8 cellular contexts compared by ENCODE assay signal in genomic region chr13:30792257-30793000, GRCh38. TPM values are rescaled to one million over a fixed set of nuclear protein-coding genes. Genes with fewer than 3 reads are reported as not detected.
DNase-seq lines count a peak whose midpoint lies in the region; ATAC-seq and TF ChIP-seq lines count a peak whose summit lies in the region.

No MANE protein-coding gene starts in this region.

- H3K36me3 Mint-ChIP-seq in Caco-2 (ENCODE audit: insufficient read depth, unreplicated experiment) = no peaks in the 10 kb centered on the region
- peaks cover 19% of the 10 kb centered on the region for H3K36me3 Mint-ChIP-seq in activated CD8-positive, alpha-beta memory T cell treated with anti-CD3 and anti-CD28 coated beads, Interleukin-2, amount 10 ng/mL, durations not matched to agents 7 days and 5 days

- H3K4me2 ChIP-seq in PC-9 = peak overlapping the region; percentile 70

- H3K9me2 ChIP-seq in PC-9 (ENCODE audit: insufficient read depth) = no peaks in the 10 kb centered on the region

- no peak overlapping the region for H3K27ac Mint-ChIP-seq in Caco-2 (ENCODE audit: unreplicated experiment)
- H3K27ac Mint-ChIP-seq in activated CD8-positive, alpha-beta memory T cell treated with anti-CD3 and anti-CD28 coated beads, Interleukin-2, amount 10 ng/mL, durations not matched to agents 7 days and 5 days = no peak overlapping the region

- DNase-seq in Caco-2 (peak; percentile 12 to 58), PC-9 (peak; percentile 87 to 94), epithelial cell of prostate (ENCODE audit: low read depth, low spot score) (peak; percentile 72)
- no peak for DNase-seq in activated CD8-positive, alpha-beta memory T cell treated with anti-CD3 and anti-CD28 coated beads, Interleukin-2, amount 10 ng/mL, durations not matched to agents 7 days and 5 days

- peaks cover 24% of the 10 kb centered on the region for H3F3A ChIP-seq in PC-9 (ENCODE audit: insufficient read depth, low read depth)

- H3K4me3 ChIP-seq in Caco-2 (ENCODE audit: low read depth, low read length) (no peak overlapping the region), PC-9 (no peak overlapping the region), muscle layer of colon (ENCODE audit: low read depth in 1 of 2, low read length in 2 of 2) (no peak overlapping the region)

- H3K4me3 Mint-ChIP-seq in Caco-2 (ENCODE audit: unreplicated experiment) = no peak overlapping the region
- no peak overlapping the region for H3K4me3 Mint-ChIP-seq in activated CD8-positive, alpha-beta memory T cell treated with anti-CD3 and anti-CD28 coated beads, Interleukin-2, amount 10 ng/mL, durations not matched to agents 7 days and 5 days

- TF ChIP-seq CTCF in Caco-2 (IDR thresholded peaks at IDR 0.05; ENCODE audit: insufficient read depth in 1 of 2, low read depth in 1 of 2, low read length in 1 of 2, severe bottlenecking in 1 of 2, unreplicated experiment in 1 of 2) (peak in 1 of 2 experiments; percentile 2), PC-9 (conservative IDR thresholded peaks at IDR 0.05) (peak; percentile 52; the same call in 1 of the 2 replicates)

- no peaks in the 10 kb centered on the region for H4K20me1 ChIP-seq in PC-9 (ENCODE audit: insufficient read depth)

- H3K36me3 ChIP-seq in Caco-2 (ENCODE audit: control insufficient read depth, insufficient read depth, low read length) (no peaks in the 10 kb centered on the region), PC-9 (ENCODE audit: low read depth) (no peaks in the 10 kb centered on the region), muscle layer of colon (ENCODE audit: insufficient read depth, low read length) (no peaks in the 10 kb centered on the region)

- H3K9me3 ChIP-seq in Caco-2 = no peaks in the 10 kb centered on the region
- no peaks in the 10 kb centered on the region for H3K9me3 ChIP-seq in PC-9 (ENCODE audit: insufficient read depth, low read depth)
- no peaks in the 10 kb centered on the region for H3K9me3 ChIP-seq in muscle layer of colon (ENCODE audit: low read length)

- H2AFZ ChIP-seq in PC-9 = no peak overlapping the region

- no peaks in the 10 kb centered on the region for H3K27me3 Mint-ChIP-seq in Caco-2 (ENCODE audit: insufficient read depth, unreplicated experiment)
- H3K27me3 Mint-ChIP-seq in activated CD8-positive, alpha-beta memory T cell treated with anti-CD3 and anti-CD28 coated beads, Interleukin-2, amount 10 ng/mL, durations not matched to agents 7 days and 5 days = no peaks in the 10 kb centered on the region

- no peaks in the 10 kb centered on the region for H3K9me3 Mint-ChIP-seq in Caco-2 (ENCODE audit: unreplicated experiment)
- H3K9me3 Mint-ChIP-seq in activated CD8-positive, alpha-beta memory T cell treated with anti-CD3 and anti-CD28 coated beads, Interleukin-2, amount 10 ng/mL, durations not matched to agents 7 days and 5 days (ENCODE audit: low read depth) = no peaks in the 10 kb centered on the region

- CTCF ChIA-PET in Caco-2 (lab: Charles Lee) (interaction anchor here (0.5 to 1.5 kb wide), 2 partner anchors 17 to 49 kb away, joined by 3 read pairs; no protein-coding TSS in a partner anchor), PC-9 (lab: Charles Lee) (no interaction called here)
- CTCF ChIA-PET in activated CD8-positive, alpha-beta memory T cell treated with anti-CD3 and anti-CD28 coated beads, Interleukin-2, amount 10 ng/mL, durations not matched to agents 7 days and 5 days (lab: Charles Lee) = interaction anchor here (2.9 kb wide), 1 partner anchor 10 kb away, joined by 10 read pairs; no protein-coding TSS in a partner anchor

- peak overlapping the region; percentile 60 for H3K27ac ChIP-seq in PC-9
- peak overlapping the region; percentile 25 for H3K27ac ChIP-seq in epithelial cell of prostate
- peak overlapping the region; percentile 21 for H3K27ac ChIP-seq in muscle layer of colon (ENCODE audit: low read depth, low read length)

- H3K4me1 ChIP-seq in Caco-2 = no peaks in the 10 kb centered on the region
- H3K4me1 ChIP-seq in PC-9 (replicated peaks; ENCODE audit: insufficient read depth) = peaks cover 54% of the 10 kb centered on the region
- H3K4me1 ChIP-seq in muscle layer of colon (ENCODE audit: insufficient read depth, low read length) = peaks cover 26% of the 10 kb centered on the region

- H3K27me3 ChIP-seq in Caco-2 (replicated peaks; ENCODE audit: control insufficient read depth, insufficient read depth, low read length) (no peaks in the 10 kb centered on the region), PC-9 (ENCODE audit: insufficient read depth, low read depth) (no peaks in the 10 kb centered on the region), muscle layer of colon (ENCODE audit: control insufficient read depth in 1 of 2, insufficient read depth in 2 of 2, low read length in 2 of 2) (no peaks in the 10 kb centered on the region)

- intact Hi-C loops in Caco-2 (cut with micrococcal nuclease; ENCODE audit: unreplicated experiment) = no loop called here
- intact Hi-C loops in PC-9 (cut with micrococcal nuclease; ENCODE audit: unreplicated experiment) = loop anchor here (1.0 to 2.0 kb wide), 4 partner anchors 49 to 654 kb away; partner anchors contain the start of gene USPL1

- POLR2A ChIA-PET in Caco-2 (lab: Charles Lee) (no interaction called here), PC-9 (lab: Charles Lee; ENCODE audit: unreplicated experiment) (interaction anchor here (0.7 kb wide), 2 partner anchors 12 to 347 kb away, joined by 3 to 4 read pairs; no protein-coding TSS in a partner anchor)

- no peak for ATAC-seq in activated CD8-positive, alpha-beta memory T cell treated with anti-CD3 and anti-CD28 coated beads, Interleukin-2, amount 10 ng/mL, durations not matched to agents 7 days and 5 days
- ATAC-seq in GM19455 (IDR thresholded peaks at IDR 0.05; ENCODE audit: unreplicated experiment) (no peak), HG02981 (IDR thresholded peaks at IDR 0.05; ENCODE audit: unreplicated experiment) (no peak), HG02623 (IDR thresholded peaks at IDR 0.05; ENCODE audit: unreplicated experiment) (no peak)

- no peaks in the 10 kb centered on the region for H3K79me2 ChIP-seq in PC-9 (ENCODE audit: low read depth)

- no peaks in the 10 kb centered on the region for H3K4me1 Mint-ChIP-seq in Caco-2 (ENCODE audit: low read depth, unreplicated experiment)
- peaks cover 32% of the 10 kb centered on the region for H3K4me1 Mint-ChIP-seq in activated CD8-positive, alpha-beta memory T cell treated with anti-CD3 and anti-CD28 coated beads, Interleukin-2, amount 10 ng/mL, durations not matched to agents 7 days and 5 days

- peak overlapping the region; percentile 10 for H3K9ac ChIP-seq in muscle layer of colon (ENCODE audit: low read length)

- BruUV-seq in Caco-2 (replicated peaks; lab: Mats Ljungman, UMichigan) (no TSS peak), PC-9 (replicated peaks; lab: Mats Ljungman, UMichigan) (no TSS peak)

RNA-seq across cellular contexts. Expression of gene ALOX5AP, which starts 57.1 kb away (rescaled TPM):
- total RNA-seq in Caco-2 (2022) (0.37 and 1.1 TPM in 2 replicates), PC-9 (2021) (not detected in 2 replicates)
- total RNA-seq in activated CD8-positive, alpha-beta memory T cell treated with anti-CD3 and anti-CD28 coated beads, Interleukin-2, amount 10 ng/mL, durations not matched to agents 7 days and 5 days = 100 to 1,000 TPM; 184 to 220 TPM

Comparison
In these comparisons a context has a peak if more than half of its experiments do, and no peak if none do; other contexts are left out.
1. RNA of gene ALOX5AP, which starts 57.1 kb away (total RNA-seq): 184 to 220 TPM in activated CD8-positive, alpha-beta memory T cell treated with anti-CD3 and anti-CD28 coated beads, Interleukin-2, amount 10 ng/mL, durations not matched to agents 7 days and 5 days; 0.37 to 1.1 TPM in Caco-2 and not detected in PC-9; every median in the first group is over 10 times any median in the second.
2. Peak in every context shown above with its lines, with median percentiles within 50 percentile points of each other: H3K27ac ChIP-seq.